In the genomic region with DNA sequence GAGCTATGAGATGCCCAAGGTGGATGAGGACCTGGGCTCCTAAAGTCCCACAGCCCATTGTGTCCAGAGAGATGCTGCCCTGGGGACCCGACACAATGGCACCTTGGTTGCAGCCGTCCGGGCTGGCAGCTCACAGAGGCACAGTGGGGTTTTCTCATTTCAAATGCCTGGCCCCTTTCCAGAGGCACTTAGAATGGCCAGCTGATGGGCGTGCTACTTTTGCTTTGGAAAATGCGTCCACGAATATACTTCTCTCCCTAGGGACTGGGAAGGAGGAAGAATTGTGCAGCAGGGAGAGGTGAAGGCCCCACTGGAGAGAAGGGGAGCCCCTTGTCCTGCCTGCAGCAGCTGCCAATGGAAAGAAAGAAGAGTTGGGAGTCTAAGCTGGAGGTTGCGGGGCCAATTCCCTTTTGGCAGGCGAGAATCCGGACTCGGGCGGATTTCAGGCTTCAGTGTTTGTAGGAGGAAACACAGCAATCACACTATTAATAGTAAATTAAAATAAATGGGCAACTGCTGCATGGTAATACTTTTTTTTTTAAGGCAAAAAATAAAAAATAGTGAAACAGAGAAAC, we compare ENCODE assay signal across 12 cellular contexts. TPM values are rescaled to one million over a fixed set of nuclear protein-coding genes. Genes with fewer than 3 reads are reported as not detected.
DNase-seq lines count a peak whose midpoint lies in the region; ATAC-seq lines count a peak whose summit lies in the region.
"Had no signal": no experiment of that assay in that cellular context is flagged by ENCODE, and none has a peak within 500 bp of the region (broad histone marks: within the 10 kb centered on the region; RNA-seq: fewer than 3 reads in every experiment).

No MANE protein-coding gene starts in this region.

- H3K4me3 ChIP-seq in mucosa of stomach (ENCODE audit: low read length): no peak overlapping the region

- peaks cover 20% of the 10 kb centered on the region for H3K27me3 Mint-ChIP-seq in stimulated activated naive CD8-positive, alpha-beta T cell treated with anti-CD3 and anti-CD28 coated beads, Interleukin-15, Interleukin-2, amounts not matched to agents 100 ng/mL and 50 ng/mL, for 24 hours

- peak overlapping the region; percentile 10 for H3K9ac ChIP-seq in mucosa of stomach (ENCODE audit: low read length)

- no peak for ATAC-seq in stimulated activated naive CD8-positive, alpha-beta T cell treated with anti-CD3 and anti-CD28 coated beads, Interleukin-15, Interleukin-2, amounts not matched to agents 100 U/mL and 50 U/mL, for 24 hours
- ATAC-seq in HG03521 (IDR thresholded peaks at IDR 0.05; ENCODE audit: unreplicated experiment) (no peak), HG03442 (IDR thresholded peaks at IDR 0.05; ENCODE audit: unreplicated experiment) (no peak)

- H3K4me1 ChIP-seq in mucosa of stomach (ENCODE audit: control insufficient read depth, insufficient read depth, low read length): peaks cover 17% of the 10 kb centered on the region

- H3K9me3 ChIP-seq in mucosa of stomach (ENCODE audit: control insufficient read depth, low read length): no peaks in the 10 kb centered on the region
- H3K9me3 ChIP-seq: upper lobe of left lung had no signal

- H3K4me3 Mint-ChIP-seq in stimulated activated naive CD8-positive, alpha-beta T cell treated with anti-CD3 and anti-CD28 coated beads, Interleukin-15, Interleukin-2, amounts not matched to agents 100 ng/mL and 50 ng/mL, for 24 hours: peak overlapping the region; percentile 66

- no peaks in the 10 kb centered on the region for H3K9me3 Mint-ChIP-seq in stimulated activated naive CD8-positive, alpha-beta T cell treated with anti-CD3 and anti-CD28 coated beads, Interleukin-15, Interleukin-2, amounts not matched to agents 100 ng/mL and 50 ng/mL, for 24 hours

- no peaks in the 10 kb centered on the region for H3K36me3 ChIP-seq in mucosa of stomach (ENCODE audit: control insufficient read depth, insufficient read depth, low read length)
- H3K36me3 ChIP-seq: upper lobe of left lung had no signal

- H3K36me3 Mint-ChIP-seq in stimulated activated naive CD8-positive, alpha-beta T cell treated with anti-CD3 and anti-CD28 coated beads, Interleukin-15, Interleukin-2, amounts not matched to agents 100 ng/mL and 50 ng/mL, for 24 hours (ENCODE audit: low read depth): no peaks in the 10 kb centered on the region

- DNase-seq in stimulated activated naive CD8-positive, alpha-beta T cell treated with anti-CD3 and anti-CD28 coated beads, Interleukin-15, Interleukin-2, amounts not matched to agents 100 U/mL and 50 U/mL, for 24 hours: no peak
- DNase-seq in amygdala (lab: John Stamatoyannopoulos, UW) (peak in 39 of 56 donors; percentile 22 to 90 (median 57)), NCI-H82 treated with DMSO at 0.1 percent for 48 hours (lab: John Stamatoyannopoulos, UW; ENCODE audit: unreplicated experiment) (no peak), cerebellum (ENCODE audit: low spot score) (no peak)
- DNase-seq: Kasumi-1, NCI-H510A treated with DMSO at 0.1 percent for 48 hours, SW 1271 had no signal

- H3K27me3 ChIP-seq in mucosa of stomach (ENCODE audit: control insufficient read depth, insufficient read depth, low read length): peaks cover 45% of the 10 kb centered on the region

- H3K4me1 Mint-ChIP-seq in stimulated activated naive CD8-positive, alpha-beta T cell treated with anti-CD3 and anti-CD28 coated beads, Interleukin-15, Interleukin-2, amounts not matched to agents 100 ng/mL and 50 ng/mL, for 24 hours (ENCODE audit: low read depth): peaks cover 57% of the 10 kb centered on the region

- H3K27ac Mint-ChIP-seq in stimulated activated naive CD8-positive, alpha-beta T cell treated with anti-CD3 and anti-CD28 coated beads, Interleukin-15, Interleukin-2, amounts not matched to agents 100 ng/mL and 50 ng/mL, for 24 hours: no peak overlapping the region

RNA-seq across cellular contexts. Expression of a gene that starts 1.1 kb away (rescaled TPM):
- not detected for total RNA-seq in cerebellum

Comparison
In these comparisons a context has a peak if more than half of its experiments do, and no peak if none do; other contexts are left out.
1. DNase-seq: peak in amygdala (39 of 56); none in stimulated activated naive CD8-positive, alpha-beta T cell treated with anti-CD3 and anti-CD28 coated beads, Interleukin-15, Interleukin-2, amounts not matched to agents 100 U/mL and 50 U/mL, for 24 hours (single experiment), NCI-H82 treated with DMSO at 0.1 percent for 48 hours (single experiment) and cerebellum (single experiment).